Comparison of ENCODE assay signal across 15 cellular contexts in the genomic region with DNA sequence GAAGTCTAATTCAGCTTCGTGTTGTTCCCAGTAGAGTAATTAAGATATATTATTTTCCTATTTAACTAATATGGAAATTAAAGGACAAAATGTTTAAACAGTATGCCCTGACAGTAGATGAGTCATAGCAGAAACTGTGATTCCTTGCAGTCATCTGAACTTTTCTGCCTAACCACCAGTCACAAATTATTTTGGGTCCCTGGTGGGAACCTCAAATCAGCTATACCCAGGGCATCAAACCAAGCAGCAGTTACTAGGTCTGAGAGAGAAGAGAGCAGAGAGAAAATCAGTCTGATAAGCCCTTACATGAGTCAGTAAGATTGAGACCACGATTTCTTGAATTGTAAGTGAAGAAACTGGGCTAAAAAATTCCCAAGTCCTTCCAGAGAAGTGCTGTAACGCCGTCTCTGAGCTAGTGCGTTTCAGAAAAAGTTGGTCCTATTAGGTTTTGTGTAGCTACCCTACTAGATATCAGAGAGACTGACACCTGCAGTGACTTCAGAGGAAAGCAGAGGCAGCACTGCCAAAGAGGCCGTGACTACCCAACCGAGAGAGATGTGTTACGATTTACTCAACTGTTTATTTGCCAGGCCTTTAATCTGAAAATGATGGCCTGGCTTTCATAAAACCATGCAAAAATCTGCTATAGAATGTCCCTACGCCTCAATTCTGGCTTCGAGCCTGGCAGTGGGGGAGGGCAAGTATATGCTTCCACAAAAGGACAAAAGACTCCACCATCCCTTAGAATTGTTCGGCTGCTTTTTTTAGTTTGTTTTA. TPM values are rescaled to one million over a fixed set of nuclear protein-coding genes. Genes with fewer than 3 reads are reported as not detected.
DNase-seq lines count a peak whose midpoint lies in the region; ATAC-seq lines count a peak whose summit lies in the region.
"Had no signal": no experiment of that assay in that cellular context is flagged by ENCODE, and none has a peak within 500 bp of the region (broad histone marks: within the 10 kb centered on the region; RNA-seq: fewer than 3 reads in every experiment).

No MANE protein-coding gene starts in this region.

- intact Hi-C loops in left ventricle myocardium superior (cut with micrococcal nuclease) = no loop called here

- peak; percentile 81 for DNase-seq in NCI-H1105 treated with DMSO at 0.1 percent for 48 hours (lab: John Stamatoyannopoulos, UW)
- peak in 1 of 61 donors; percentile 76 for DNase-seq in caudate nucleus (lab: John Stamatoyannopoulos, UW)
- DNase-seq in pons (ENCODE audit: low spot score) = peak; percentile 6
- no peak for DNase-seq in left ventricle myocardium superior
- DNase-seq in iPS-NIHi7 (ENCODE audit: extremely low spot score) = no peak
- DNase-seq: activated effector memory CD4-positive, alpha-beta T cell treated with Interleukin-2 at 50 U/mL for 16 hours; NCI-H1694 treated with DMSO at 0.1 percent for 48 hours; NCI-H82; stimulated activated naive CD8-positive, alpha-beta T cell treated with anti-CD3 and anti-CD28 coated beads, Interleukin-15, amount 100 ng/mL, for 72 hours; T-helper 17 cell had no signal

- peak overlapping the region; percentile 44 for H3K27ac ChIP-seq in caudate nucleus (ENCODE audit: low read depth, low read length)
- H3K27ac ChIP-seq: KMS-11, parathyroid adenoma had no signal

- ATAC-seq in GM18511 (IDR thresholded peaks at IDR 0.05; ENCODE audit: unreplicated experiment) (peak; percentile 48), HG03280 (IDR thresholded peaks at IDR 0.05; ENCODE audit: unreplicated experiment) (no peak), left ventricle myocardium superior (no peak), GM19397 (IDR thresholded peaks at IDR 0.05; ENCODE audit: unreplicated experiment) (no peak)
- ATAC-seq: stimulated activated naive CD8-positive, alpha-beta T cell treated with anti-CD3 and anti-CD28 coated beads, Interleukin-15, amount 100 ng/mL, for 72 hours; T-helper 17 cell had no signal

RNA-seq across cellular contexts. Expression of a gene that starts 21.7 kb away (rescaled TPM):
- 0.62 TPM for total RNA-seq in left ventricle myocardium superior
- total RNA-seq: T-helper 17 cell had no signal

Comparison
In these comparisons a context has a peak if more than half of its experiments do, and no peak if none do; other contexts are left out.
1. DNase-seq: peak in NCI-H1105 treated with DMSO at 0.1 percent for 48 hours (single experiment) and pons (single experiment); none in left ventricle myocardium superior (single experiment) and iPS-NIHi7 (single experiment).